In genomic region chr6:40042232-40042631, GRCh38 we compare ENCODE assay signal across 16 cellular contexts.
"Had no signal": no experiment of that assay in that cellular context is flagged by ENCODE, and none has a peak within 500 bp of the region (broad histone marks: within the 10 kb centered on the region; RNA-seq: fewer than 3 reads in every experiment).

No MANE protein-coding gene starts in this region.

- DNase-seq: activated CD4-positive, alpha-beta T cell treated with anti-CD3 and anti-CD28 coated beads for 48 hours; activated CD8-positive, alpha-beta memory T cell treated with anti-CD3 and anti-CD28 coated beads, Interleukin-2, amount 50 U/mL, for 48 hours; activated CD8-positive, alpha-beta T cell treated with anti-CD3 and anti-CD28 coated beads, Interleukin-2, amount 10 ng/mL, durations not matched to agents 7 days and 5 days; activated naive CD4-positive, alpha-beta T cell; left ventricle myocardium superior; mesendoderm; ovary; stimulated activated CD4-positive, alpha-beta T cell treated with anti-CD3 and anti-CD28 coated beads, Interleukin-4, amount 100 ng/mL, for 1 hour; stimulated activated CD8-positive, alpha-beta memory T cell treated with anti-CD3 and anti-CD28 coated beads, Interleukin-4, amount 100 ng/mL, for 48 hours; stimulated activated naive CD8-positive, alpha-beta T cell treated with anti-CD3 and anti-CD28 coated beads, Interleukin-15, Interleukin-2, amounts not matched to agents 100 U/mL and 50 U/mL, for 24 hours; upper lobe of right lung had no signal

- H2AFZ ChIP-seq: hepatocyte, neural progenitor cell had no signal

- H3K27ac ChIP-seq: ascending aorta, cardiac muscle cell, hepatocyte, neural progenitor cell, ovary, upper lobe of right lung had no signal

- H3K9ac ChIP-seq: neural progenitor cell had no signal

- H3K36me3 ChIP-seq: ascending aorta, cardiac muscle cell, neural progenitor cell, ovary, upper lobe of right lung had no signal

- H3K4me2 ChIP-seq: hepatocyte, neural progenitor cell had no signal

- ATAC-seq: activated CD8-positive, alpha-beta T cell treated with anti-CD3 and anti-CD28 coated beads, Interleukin-2, amount 10 ng/mL, durations not matched to agents 7 days and 5 days; left ventricle myocardium superior; stimulated activated naive CD8-positive, alpha-beta T cell treated with anti-CD3 and anti-CD28 coated beads, Interleukin-15, Interleukin-2, amounts not matched to agents 100 U/mL and 50 U/mL, for 24 hours; upper lobe of right lung had no signal

- H3K4me3 ChIP-seq: ascending aorta, cardiac muscle cell, hepatocyte, neural progenitor cell, ovary, upper lobe of right lung had no signal

- H3K4me1 ChIP-seq: ascending aorta, neural progenitor cell, upper lobe of right lung had no signal

- H3K9me3 ChIP-seq: ascending aorta, ovary, upper lobe of right lung had no signal

- FAIRE-seq: colon had no signal

- H3K79me2 ChIP-seq: hepatocyte had no signal

- H3K27me3 ChIP-seq: ascending aorta, cardiac muscle cell, hepatocyte, neural progenitor cell, ovary, upper lobe of right lung had no signal
